Comparison of ENCODE assay signal across 19 cellular contexts in the genomic region with DNA sequence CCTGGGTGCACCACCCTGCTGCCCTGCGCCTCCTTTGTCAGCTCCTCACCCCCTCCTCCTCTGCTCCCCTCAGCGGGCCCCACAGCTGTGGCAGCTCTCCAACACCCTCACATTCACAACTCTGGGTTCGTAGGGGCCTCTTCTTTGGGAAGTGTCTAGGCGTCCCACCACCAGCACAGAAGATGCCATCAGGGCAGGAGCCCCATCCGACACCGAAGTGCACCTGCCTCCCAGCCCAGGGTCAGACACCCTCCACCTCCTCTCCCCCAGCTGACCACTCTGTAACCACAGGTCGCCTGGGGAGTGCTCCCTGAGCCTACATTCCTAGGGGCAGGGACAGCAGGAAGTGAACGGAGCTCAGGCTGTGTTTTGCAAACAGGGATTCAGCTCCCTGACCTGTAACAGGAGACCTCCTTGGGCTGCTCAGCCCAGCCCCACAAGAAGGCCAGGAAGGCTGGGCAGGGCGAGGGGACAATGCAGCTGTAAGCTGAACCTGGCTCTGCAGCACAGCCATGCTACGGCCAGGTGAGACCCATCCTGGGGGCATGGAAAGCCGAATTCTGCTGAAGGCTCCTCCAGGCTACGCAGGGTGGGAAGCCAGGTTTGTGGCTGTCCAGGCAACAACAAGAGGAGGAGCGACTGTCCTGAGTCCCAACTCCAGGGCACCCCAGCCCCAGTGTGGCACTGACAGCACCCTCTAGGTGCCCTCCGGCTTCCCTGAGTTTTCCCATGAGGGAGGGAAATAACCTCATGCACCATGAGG.
DNase-seq lines count a peak whose midpoint lies in the region; ATAC-seq, FAIRE-seq and TF ChIP-seq lines count a peak whose summit lies in the region.
"Had no signal": no experiment of that assay in that cellular context is flagged by ENCODE, and none has a peak within 500 bp of the region (broad histone marks: within the 10 kb centered on the region; RNA-seq: fewer than 3 reads in every experiment).

No MANE protein-coding gene starts in this region.

- H3K9ac ChIP-seq in HUES48 (ENCODE audit: low read depth, low read length) (no peak overlapping the region), kidney (ENCODE audit: low read length in 2 of 2) (no peak overlapping the region)

- DNase-seq in kidney (peak; percentile 80), ascending aorta (ENCODE audit: low spot score in 2 of 2) (no peak), NCI-H1092 (lab: John Stamatoyannopoulos, UW) (no peak)
- DNase-seq in stimulated activated effector memory CD8-positive, alpha-beta T cell treated with anti-CD3 and anti-CD28 coated beads, Interleukin-12 subunit alpha, Interleukin-12 subunit beta, amount 100 ng/mL, for 72 hours (ENCODE audit: low spot score in 2 of 2) = no peak
- DNase-seq in activated CD4-positive, alpha-beta T cell treated with anti-CD3 and anti-CD28 coated beads for 48 hours = no peak
- DNase-seq: ACHN; CD4-positive, CD25-positive, alpha-beta regulatory T cell; DMS53; Karpas-422; MM.1S; NCI-H1105 treated with DMSO at 0.1 percent for 48 hours; NCI-H187; NCI-H82; Peyer's patch; SHP77 treated with DMSO at 0.1 percent for 48 hours had no signal

- H3K27ac Mint-ChIP-seq in activated T-helper 17 cell treated with anti-CD3 and anti-CD28 coated beads, Interleukin-2, amount 50 U/mL, for 72 hours = no peak overlapping the region
- no peak overlapping the region for H3K27ac Mint-ChIP-seq in stimulated activated effector memory CD8-positive, alpha-beta T cell treated with anti-CD3 and anti-CD28 coated beads, Interleukin-12 subunit alpha, Interleukin-12 subunit beta, amount 100 ng/mL, for 72 hours
- H3K27ac Mint-ChIP-seq: CD4-positive, CD25-positive, alpha-beta regulatory T cell had no signal

- H3K9me3 ChIP-seq in HUES48 (ENCODE audit: control insufficient read depth, insufficient read depth, low read length) (peaks cover 85% of the 10 kb centered on the region), kidney (ENCODE audit: control insufficient read depth in 1 of 2, low read length in 2 of 2) (peaks cover 0 to 5% of the 10 kb centered on the region in 2 donors), ascending aorta (peaks cover 0 to 3% of the 10 kb centered on the region in 2 donors)

- peak overlapping the region; percentile 24; the same call in 1 of the 2 replicates for H3K4me3 ChIP-seq in HUES48 (ENCODE audit: low read depth, low read length)
- H3K4me3 ChIP-seq in kidney (ENCODE audit: low read length in 2 of 2) = no peak overlapping the region
- no peak overlapping the region for H3K4me3 ChIP-seq in ascending aorta
- H3K4me3 ChIP-seq: GM12878, Peyer's patch had no signal

- no peaks in the 10 kb centered on the region for H3K4me1 ChIP-seq in HUES48 (ENCODE audit: control insufficient read depth, insufficient read depth, low read length)
- H3K4me1 ChIP-seq in kidney (ENCODE audit: control insufficient read depth in 1 of 2, insufficient read depth in 1 of 2, low read depth in 1 of 2, low read length in 2 of 2) = no peaks in the 10 kb centered on the region
- no peaks in the 10 kb centered on the region for H3K4me1 ChIP-seq in ascending aorta
- H3K4me1 ChIP-seq: Peyer's patch had no signal

- intact Hi-C loops in kidney (cut with DNase I) (no loop called here), ascending aorta (cut with DNase I) (no loop called here)

- no peaks in the 10 kb centered on the region for H3K27me3 Mint-ChIP-seq in activated T-helper 17 cell treated with anti-CD3 and anti-CD28 coated beads, Interleukin-2, amount 50 U/mL, for 72 hours
- H3K27me3 Mint-ChIP-seq: CD4-positive, CD25-positive, alpha-beta regulatory T cell had no signal

- H3K4me1 Mint-ChIP-seq in activated T-helper 17 cell treated with anti-CD3 and anti-CD28 coated beads, Interleukin-2, amount 50 U/mL, for 72 hours = no peaks in the 10 kb centered on the region
- no peaks in the 10 kb centered on the region for H3K4me1 Mint-ChIP-seq in stimulated activated effector memory CD8-positive, alpha-beta T cell treated with anti-CD3 and anti-CD28 coated beads, Interleukin-12 subunit alpha, Interleukin-12 subunit beta, amount 100 ng/mL, for 72 hours
- H3K4me1 Mint-ChIP-seq: CD4-positive, CD25-positive, alpha-beta regulatory T cell had no signal

- no peak overlapping the region for H3K4me3 Mint-ChIP-seq in activated T-helper 17 cell treated with anti-CD3 and anti-CD28 coated beads, Interleukin-2, amount 50 U/mL, for 72 hours
- no peak overlapping the region for H3K4me3 Mint-ChIP-seq in stimulated activated effector memory CD8-positive, alpha-beta T cell treated with anti-CD3 and anti-CD28 coated beads, Interleukin-12 subunit alpha, Interleukin-12 subunit beta, amount 100 ng/mL, for 72 hours
- H3K4me3 Mint-ChIP-seq: CD4-positive, CD25-positive, alpha-beta regulatory T cell had no signal

- H3K27me3 ChIP-seq in HUES48 (ENCODE audit: control insufficient read depth, insufficient read depth, low read length) (no peaks in the 10 kb centered on the region), ascending aorta (no peaks in the 10 kb centered on the region)
- H3K27me3 ChIP-seq: Peyer's patch had no signal

- H3K9me3 Mint-ChIP-seq in activated T-helper 17 cell treated with anti-CD3 and anti-CD28 coated beads, Interleukin-2, amount 50 U/mL, for 72 hours = no peaks in the 10 kb centered on the region
- H3K9me3 Mint-ChIP-seq in stimulated activated effector memory CD8-positive, alpha-beta T cell treated with anti-CD3 and anti-CD28 coated beads, Interleukin-12 subunit alpha, Interleukin-12 subunit beta, amount 100 ng/mL, for 72 hours = no peaks in the 10 kb centered on the region
- H3K9me3 Mint-ChIP-seq: CD4-positive, CD25-positive, alpha-beta regulatory T cell had no signal

- ATAC-seq in activated T-helper 17 cell treated with anti-CD3 and anti-CD28 coated beads, Interleukin-2, amount 50 U/mL, for 72 hours (replicated peaks) = peak; percentile 5
- peak; percentile 20 for ATAC-seq in stimulated activated effector memory CD8-positive, alpha-beta T cell treated with anti-CD3 and anti-CD28 coated beads, Interleukin-12 subunit alpha, Interleukin-12 subunit beta, amount 100 ng/mL, for 72 hours
- ATAC-seq in GM21423 (IDR thresholded peaks at IDR 0.05; ENCODE audit: unreplicated experiment) = no peak
- ATAC-seq: GM12878 had no signal

- FAIRE-seq in kidney (lab: Jason Lieb, UNC) = no peak
- FAIRE-seq: GM12878 had no signal

- no peak overlapping the region for H3K27ac ChIP-seq in HUES48 (ENCODE audit: low read depth, low read length)
- no peak overlapping the region for H3K27ac ChIP-seq in kidney (ENCODE audit: low read depth in 2 of 2, low read length in 2 of 2)
- no peak overlapping the region for H3K27ac ChIP-seq in ascending aorta
- H3K27ac ChIP-seq: Peyer's patch had no signal

- TF ChIP-seq CTCF in kidney (IDR thresholded peaks at IDR 0.05; ENCODE audit: borderline replicate concordance, extremely low read depth, insufficient read depth) (no peak), ascending aorta (IDR thresholded peaks at IDR 0.05) (no peak)

- H3K36me3 ChIP-seq in HUES48 (ENCODE audit: control insufficient read depth, insufficient read depth, low read length) (no peaks in the 10 kb centered on the region), kidney (ENCODE audit: control insufficient read depth in 1 of 2, insufficient read depth in 2 of 2, low read length in 2 of 2) (no peaks in the 10 kb centered on the region), ascending aorta (no peaks in the 10 kb centered on the region)
- H3K36me3 ChIP-seq: Peyer's patch had no signal

- H3K36me3 Mint-ChIP-seq in activated T-helper 17 cell treated with anti-CD3 and anti-CD28 coated beads, Interleukin-2, amount 50 U/mL, for 72 hours (ENCODE audit: low read depth) = no peaks in the 10 kb centered on the region
- no peaks in the 10 kb centered on the region for H3K36me3 Mint-ChIP-seq in stimulated activated effector memory CD8-positive, alpha-beta T cell treated with anti-CD3 and anti-CD28 coated beads, Interleukin-12 subunit alpha, Interleukin-12 subunit beta, amount 100 ng/mL, for 72 hours
- H3K36me3 Mint-ChIP-seq: CD4-positive, CD25-positive, alpha-beta regulatory T cell had no signal
